Comparison of ENCODE assay signal across 8 cellular contexts in genomic region chr10:91909178-91909677, GRCh38. TPM values are rescaled to one million over a fixed set of nuclear protein-coding genes. Genes with fewer than 3 reads are reported as not detected.
DNase-seq lines count a peak whose midpoint lies in the region; ATAC-seq, FAIRE-seq and TF ChIP-seq lines count a peak whose summit lies in the region.

FGFBP3 (minus strand) TSS chr10:91909486; CDS start chr10:91908969, 517 bp downstream.

- H3K4me3 Mint-ChIP-seq in activated CD8-positive, alpha-beta T cell treated with anti-CD3 and anti-CD28 coated beads, Interleukin-2, amount 10 ng/mL, durations not matched to agents 7 days and 5 days: peak within 1 kb of the TSS; percentile 88
- H3K4me3 Mint-ChIP-seq in nephron: peak within 1 kb of the TSS; percentile 81 to 91 (median 90)

- ATAC-seq in GM19395 (IDR thresholded peaks at IDR 0.05; ENCODE audit: unreplicated experiment) (peak; percentile 8), HG03460 (IDR thresholded peaks at IDR 0.05; ENCODE audit: unreplicated experiment) (no peak)
- peak; percentile 20 for ATAC-seq in activated CD8-positive, alpha-beta T cell treated with anti-CD3 and anti-CD28 coated beads, Interleukin-2, amount 10 ng/mL, durations not matched to agents 7 days and 5 days

- H3K27ac Mint-ChIP-seq in activated CD8-positive, alpha-beta T cell treated with anti-CD3 and anti-CD28 coated beads, Interleukin-2, amount 10 ng/mL, durations not matched to agents 7 days and 5 days: peak within 1 kb of the TSS; percentile 86
- H3K27ac Mint-ChIP-seq in nephron: peak within 1 kb of the TSS; percentile 64 to 84 (median 77)

- no peak for TF ChIP-seq POLR2A in GM12891 (IDR thresholded peaks at IDR 0.05; ENCODE audit: low read depth, low read length)

- FAIRE-seq in GM12891 (lab: Jason Lieb, UNC): no peak

- DNase-seq in AG08396 (ENCODE audit: low spot score) (peak; percentile 22), NCI-H446 (lab: John Stamatoyannopoulos, UW) (peak; percentile 36 to 70), fibroblast of peridontal ligament (ENCODE audit: extremely low read depth) (peak; percentile 44), GM12891 (ENCODE audit: insufficient read length, low spot score) (no peak)
- peak; percentile 50 for DNase-seq in activated CD8-positive, alpha-beta T cell treated with anti-CD3 and anti-CD28 coated beads, Interleukin-2, amount 10 ng/mL, durations not matched to agents 7 days and 5 days

- H3K9me3 Mint-ChIP-seq in activated CD8-positive, alpha-beta T cell treated with anti-CD3 and anti-CD28 coated beads, Interleukin-2, amount 10 ng/mL, durations not matched to agents 7 days and 5 days (ENCODE audit: insufficient read depth): no peaks in the 10 kb centered on the region
- no peaks in the 10 kb centered on the region for H3K9me3 Mint-ChIP-seq in nephron

- peaks cover 23% of the 10 kb centered on the region for H3K4me1 Mint-ChIP-seq in activated CD8-positive, alpha-beta T cell treated with anti-CD3 and anti-CD28 coated beads, Interleukin-2, amount 10 ng/mL, durations not matched to agents 7 days and 5 days (ENCODE audit: low read depth)
- H3K4me1 Mint-ChIP-seq in nephron: peaks cover 14% of the 10 kb centered on the region

- no peak for TF ChIP-seq CTCF in nephron (IDR thresholded peaks at IDR 0.05; ENCODE audit: unreplicated experiment in 3 of 3)

- CTCF ChIA-PET in activated CD8-positive, alpha-beta T cell treated with anti-CD3 and anti-CD28 coated beads, Interleukin-2, amount 10 ng/mL, durations not matched to agents 7 days and 5 days (lab: Charles Lee): interaction anchor here (0.6 to 2.6 kb wide), 16 partner anchors 10 to 610 kb away, joined by 3 to 20 read pairs (median 4); partner anchors contain the start of genes BTAF1 and TNKS2

- POLR2A ChIA-PET in activated CD8-positive, alpha-beta T cell treated with anti-CD3 and anti-CD28 coated beads, Interleukin-2, amount 10 ng/mL, durations not matched to agents 7 days and 5 days (lab: Charles Lee): interaction anchor here (0.6 to 3.1 kb wide), 7 partner anchors 9 to 113 kb away, joined by 3 to 19 read pairs (median 4); partner anchors contain the start of gene BTAF1

- peaks cover 16% of the 10 kb centered on the region for H3K27me3 Mint-ChIP-seq in activated CD8-positive, alpha-beta T cell treated with anti-CD3 and anti-CD28 coated beads, Interleukin-2, amount 10 ng/mL, durations not matched to agents 7 days and 5 days (ENCODE audit: low read depth)
- H3K27me3 Mint-ChIP-seq in nephron (ENCODE audit: low read depth): no peaks in the 10 kb centered on the region

- H3K36me3 Mint-ChIP-seq in activated CD8-positive, alpha-beta T cell treated with anti-CD3 and anti-CD28 coated beads, Interleukin-2, amount 10 ng/mL, durations not matched to agents 7 days and 5 days (ENCODE audit: low read depth): peaks cover 2% of the 10 kb centered on the region
- H3K36me3 Mint-ChIP-seq in nephron (ENCODE audit: low read depth): peaks cover 21% of the 10 kb centered on the region

TF ChIP-seq in GM12891, 5 proteins besides CTCF, POLR2A, EP300 and RAD21:
- TF ChIP-seq TAF1 (IDR thresholded peaks at IDR 0.05; ENCODE audit: low read depth, low read length) (no peak), PAX5 (IDR thresholded peaks at IDR 0.05; ENCODE audit: insufficient read depth, low read length, severe bottlenecking) (no peak), SPI1 (IDR thresholded peaks at IDR 0.05; ENCODE audit: low read depth, low read length) (no peak), POLR2AphosphoS5 (IDR thresholded peaks at IDR 0.05; ENCODE audit: low read depth, low read length) (no peak), POU2F2 (IDR thresholded peaks at IDR 0.05; ENCODE audit: low read depth, low read length) (no peak)

RNA-seq across cellular contexts. Expression of gene FGFBP3, which starts in this region (rescaled TPM):
- total RNA-seq in activated CD8-positive, alpha-beta T cell treated with anti-CD3 and anti-CD28 coated beads, Interleukin-2, amount 10 ng/mL, durations not matched to agents 7 days and 5 days: 1 to 10 TPM; 1.0 to 1.5 TPM
- 0.23 TPM for polyA plus RNA-seq in GM12891 (2012; ENCODE audit: low read depth, missing spikeins)
